ENCODE assay signal across 26 cellular contexts in the genomic region with DNA sequence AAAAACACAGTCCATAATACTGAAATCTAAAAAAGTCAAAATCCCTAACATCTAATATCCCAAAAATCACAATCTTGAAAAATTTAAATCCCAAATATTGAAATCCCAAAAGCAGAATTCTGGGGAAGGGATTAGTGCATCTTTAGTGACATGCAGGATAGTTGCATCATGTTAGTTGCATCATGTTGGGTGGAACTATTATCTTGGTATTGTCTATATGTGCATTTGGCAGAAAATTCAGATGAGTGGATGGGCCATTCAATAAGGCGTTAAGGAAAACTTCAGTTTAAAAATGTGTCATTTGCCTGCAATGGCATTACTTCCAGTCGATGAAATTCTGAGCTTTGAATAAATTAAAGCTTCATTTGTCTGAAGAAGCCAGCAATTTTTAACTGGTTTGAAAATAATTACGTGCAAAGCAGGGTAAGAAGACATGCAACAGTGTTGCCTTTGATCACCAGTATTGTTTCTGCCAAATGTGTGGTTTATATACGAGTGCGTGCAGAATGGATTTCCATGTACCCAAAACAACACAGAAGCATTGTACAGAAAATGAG.
"Had no signal": no experiment of that assay in that cellular context is flagged by ENCODE, and none has a peak within 500 bp of the region (broad histone marks: within the 10 kb centered on the region; RNA-seq: fewer than 3 reads in every experiment).

No MANE protein-coding gene starts in this region.

- FAIRE-seq: pancreas, small intestine, urothelium cell line had no signal

- H3K27me3 ChIP-seq: pancreas, right lobe of liver, sigmoid colon, thyroid gland, upper lobe of left lung, vagina had no signal

- DNase-seq: nephron progenitor cell; nucleus accumbens; pancreas; posterior cingulate gyrus; psoas muscle; right cardiac atrium; right lobe of liver; sigmoid colon; small intestine; stimulated activated CD4-positive, alpha-beta T cell treated with anti-CD3 and anti-CD28 coated beads, Interleukin-15, amount 100 ng/mL, for 24 hours; stimulated activated CD4-positive, alpha-beta T cell treated with anti-CD3 and anti-CD28 coated beads, Interleukin-2, amount 100 ng/mL, for 24 hours; stimulated activated CD4-positive, alpha-beta T cell treated with anti-CD3 and anti-CD28 coated beads, Interleukin-2, amount 100 ng/mL, for 48 hours; stimulated activated CD4-positive, alpha-beta T cell treated with anti-CD3 and anti-CD28 coated beads, Interleukin-4, amount 100 ng/mL, for 24 hours; stimulated activated naive B cell treated with anti-CD40 and anti-IgM and Interleukin-4, amounts not matched to agents 10 μg/mL and 1 μg/mL and 100 μg/mL, for 72 hours; stimulated activated naive CD4-positive, alpha-beta T cell treated with Interleukin-2 at 50 U/mL for 16 hours; stomach; thyroid gland; trophoblast cell; upper lobe of left lung had no signal

- H3K4me1 ChIP-seq: psoas muscle, right lobe of liver, sigmoid colon, stomach, thyroid gland, tibial nerve, upper lobe of left lung, vagina had no signal

- H3K27ac ChIP-seq: neutrophil, pancreas, psoas muscle, right lobe of liver, sigmoid colon, stomach, thoracic aorta, thyroid gland, tibial nerve, upper lobe of left lung, vagina had no signal

- H3K36me3 ChIP-seq: neutrophil, pancreas, right lobe of liver, sigmoid colon, stomach, thoracic aorta, thyroid gland, tibial nerve, upper lobe of left lung, vagina had no signal

- H3K4me3 ChIP-seq: pancreas, psoas muscle, right lobe of liver, sigmoid colon, stomach, thoracic aorta, thyroid gland, tibial nerve, upper lobe of left lung, vagina had no signal

- ATAC-seq: natural killer cell treated with Interleukin-12 subunit alpha and Interleukin-12 subunit beta and Interleukin-15 and Interleukin-18, amount 100 ng/mL, for 72 hours; pancreas; psoas muscle; right cardiac atrium; right lobe of liver; stimulated activated effector memory CD8-positive, alpha-beta T cell treated with anti-CD3 and anti-CD28 coated beads, Interleukin-12 subunit alpha, Interleukin-12 subunit beta, amount 100 ng/mL, for 72 hours; stimulated activated naive B cell treated with anti-CD40 and anti-IgM and Interleukin-4, amounts not matched to agents 10 μg/mL and 1 μg/mL and 100 μg/mL, for 72 hours had no signal

- H3K9me3 ChIP-seq: neutrophil, pancreas, psoas muscle, right lobe of liver, thyroid gland, vagina had no signal
